ENCODE assay signal across 8 cellular contexts in the genomic region with DNA sequence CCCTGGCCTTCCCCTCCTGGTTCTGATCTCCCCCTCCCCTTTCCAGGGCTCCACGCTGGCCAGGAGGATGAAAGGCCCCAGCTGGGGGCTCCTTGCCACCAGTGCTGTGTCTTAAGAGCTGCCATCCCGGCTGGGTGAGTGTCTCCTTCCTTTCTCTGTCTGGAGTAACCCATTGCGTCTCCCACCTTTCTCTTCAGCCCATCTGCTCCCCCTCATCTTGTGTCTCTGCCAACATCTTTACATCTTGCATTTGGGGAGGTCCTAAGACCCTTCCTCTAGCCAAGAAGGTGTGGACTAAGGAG. TPM values are rescaled to one million over a fixed set of nuclear protein-coding genes. Genes with fewer than 3 reads are reported as not detected.
DNase-seq lines count a peak whose midpoint lies in the region; ATAC-seq and TF ChIP-seq lines count a peak whose summit lies in the region.

No MANE protein-coding gene starts in this region.

- H3K9me3 ChIP-seq in right atrium auricular region (no peaks in the 10 kb centered on the region), colonic mucosa (no peaks in the 10 kb centered on the region), muscle layer of colon (ENCODE audit: low read length) (no peaks in the 10 kb centered on the region)

- peak overlapping the region; percentile 86 to 89 for H3K27ac ChIP-seq in right atrium auricular region
- H3K27ac ChIP-seq in colonic mucosa: peak overlapping the region; percentile 91
- peak overlapping the region; percentile 92 for H3K27ac ChIP-seq in muscle layer of colon (ENCODE audit: low read depth, low read length)

- ATAC-seq in Right ventricle myocardium inferior: no peak
- ATAC-seq in HG03280 (IDR thresholded peaks at IDR 0.05; ENCODE audit: unreplicated experiment): no peak
- ATAC-seq in HG03354 (IDR thresholded peaks at IDR 0.05; ENCODE audit: poor library complexity, severe bottlenecking, unreplicated experiment): no peak

- H3K9ac ChIP-seq in colonic mucosa (ENCODE audit: low read depth in 2 of 2, low read length in 2 of 2) (peak overlapping the region; percentile 89 to 99), muscle layer of colon (ENCODE audit: low read length) (peak overlapping the region; percentile 87)

- H3K27me3 ChIP-seq in right atrium auricular region (no peaks in the 10 kb centered on the region), colonic mucosa (no peaks in the 10 kb centered on the region), muscle layer of colon (ENCODE audit: control insufficient read depth in 1 of 2, insufficient read depth in 2 of 2, low read length in 2 of 2) (no peaks in the 10 kb centered on the region)

- DNase-seq in right atrium auricular region (ENCODE audit: low spot score): no peak
- no peak for DNase-seq in Right ventricle myocardium inferior (ENCODE audit: missing footprints)
- no peak for DNase-seq in colonic mucosa
- no peak for DNase-seq in GF-D8 (lab: John Stamatoyannopoulos, UW)
- DNase-seq in NCI-H1105 (lab: John Stamatoyannopoulos, UW): no peak

- H3K36me3 ChIP-seq in right atrium auricular region: peaks cover 29% of the 10 kb centered on the region
- no peaks in the 10 kb centered on the region for H3K36me3 ChIP-seq in colonic mucosa
- peaks cover 37% of the 10 kb centered on the region for H3K36me3 ChIP-seq in muscle layer of colon (ENCODE audit: insufficient read depth, low read length)

- no peak for TF ChIP-seq CTCF in right atrium auricular region (IDR thresholded peaks at IDR 0.05)
- no peak for TF ChIP-seq CTCF in colonic mucosa (IDR thresholded peaks at IDR 0.05)

- H3K4me1 ChIP-seq in right atrium auricular region: peaks cover 0 to 39% of the 10 kb centered on the region in 2 donors
- H3K4me1 ChIP-seq in colonic mucosa: peaks cover 17% of the 10 kb centered on the region
- peaks cover 35% of the 10 kb centered on the region for H3K4me1 ChIP-seq in muscle layer of colon (ENCODE audit: insufficient read depth, low read length)

- peak overlapping the region; percentile 55 to 74 for H3K4me3 ChIP-seq in right atrium auricular region
- H3K4me3 ChIP-seq in colonic mucosa: peak overlapping the region; percentile 70
- H3K4me3 ChIP-seq in muscle layer of colon (ENCODE audit: low read depth in 1 of 2, low read length in 2 of 2): peak overlapping the region; percentile 90 to 95

- intact Hi-C loops in Right ventricle myocardium inferior (cut with DNase I): no loop called here
- intact Hi-C loops in colonic mucosa (cut with DNase I): no loop called here

RNA-seq across cellular contexts. Expression of a gene that starts 0.5 kb away (rescaled TPM):
- total RNA-seq in right atrium auricular region (10 to 100 TPM; 26.8 to 36.3 TPM), Right ventricle myocardium inferior (35.4 TPM), colonic mucosa (10 to 100 TPM; 26.2 to 42.7 TPM)

RNA-seq across cellular contexts. Expression of a gene that starts 4.4 kb away (rescaled TPM):
- total RNA-seq in right atrium auricular region: 1 to 10 TPM; 2.7 to 3.9 TPM
- 7.9 TPM for total RNA-seq in Right ventricle myocardium inferior
- 10 to 100 TPM in 1 of 2 donors, 1 to 10 TPM in 1; 7.6 to 12.6 TPM for total RNA-seq in colonic mucosa

RNA-seq across cellular contexts. Expression of a gene that starts 14.2 kb away (rescaled TPM):
- total RNA-seq in right atrium auricular region (10 to 100 TPM; 26.0 to 36.1 TPM), Right ventricle myocardium inferior (73.7 TPM), colonic mucosa (100 to 1,000 TPM; 122 to 197 TPM)

RNA-seq across cellular contexts. Expression of a gene that starts 21.2 kb away (rescaled TPM):
- total RNA-seq in right atrium auricular region: 10 to 100 TPM in 1 of 2 donors, 1 to 10 TPM in 1; 8.5 to 10.1 TPM
- 8.0 TPM for total RNA-seq in Right ventricle myocardium inferior
- total RNA-seq in colonic mucosa: 10 to 100 TPM; 16.5 to 21.9 TPM

RNA-seq across cellular contexts. Expression of a gene that starts 45.6 kb away (rescaled TPM):
- total RNA-seq in right atrium auricular region (10 to 100 TPM; 29.4 to 47.0 TPM), Right ventricle myocardium inferior (10.1 TPM), colonic mucosa (1 to 10 TPM; 3.9 to 6.7 TPM)
